ENCODE assay signal across 16 cellular contexts in the genomic region with DNA sequence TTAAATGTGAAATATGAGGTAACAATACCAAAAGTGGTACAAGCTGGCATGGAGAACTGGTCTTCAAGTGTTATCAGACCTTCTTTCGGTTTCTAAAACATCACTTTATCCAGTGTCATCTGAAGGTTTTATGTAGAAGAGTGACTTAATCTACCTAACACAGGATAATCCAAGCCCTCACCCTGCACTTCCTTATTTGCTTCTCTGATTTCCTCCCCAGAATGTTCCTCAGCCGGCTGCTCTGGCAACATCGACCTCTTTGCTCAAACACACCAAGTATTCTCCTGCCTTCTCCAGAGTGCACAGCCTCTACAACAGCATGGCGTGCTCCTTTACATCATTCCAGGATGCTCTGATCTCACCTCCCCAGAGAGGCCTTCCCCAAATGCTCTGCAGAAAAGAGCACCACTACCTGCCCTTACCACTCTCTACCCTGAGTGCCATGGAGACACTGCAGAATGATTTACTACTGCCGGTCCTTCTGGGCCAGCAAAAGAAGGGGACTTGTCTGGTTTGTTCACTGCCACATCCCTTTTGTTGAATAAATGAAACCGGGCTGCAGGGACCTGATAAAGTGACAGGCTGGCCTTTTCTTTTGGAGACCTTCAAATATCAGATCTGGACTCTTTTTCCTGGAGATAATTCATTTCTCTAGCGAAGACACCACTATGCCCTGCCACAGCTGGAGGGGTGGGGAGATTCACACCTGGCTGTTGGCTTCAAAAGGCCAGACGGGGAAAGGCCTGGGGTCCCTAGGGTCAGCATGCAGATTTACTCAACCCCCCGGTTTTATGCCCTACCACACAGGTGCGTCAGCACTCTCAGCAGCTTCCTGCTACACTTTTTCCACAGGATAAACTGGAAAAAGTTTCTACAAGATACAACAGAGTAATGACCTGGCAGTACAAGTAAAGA. TPM values are rescaled to one million over a fixed set of nuclear protein-coding genes. Genes with fewer than 3 reads are reported as not detected.
DNase-seq lines count a peak whose midpoint lies in the region; ATAC-seq and TF ChIP-seq lines count a peak whose summit lies in the region.
"Had no signal": no experiment of that assay in that cellular context is flagged by ENCODE, and none has a peak within 500 bp of the region (broad histone marks: within the 10 kb centered on the region; RNA-seq: fewer than 3 reads in every experiment).

No MANE protein-coding gene starts in this region.

- no peak overlapping the region for H3K4ac ChIP-seq in trophoblast cell (ENCODE audit: low read depth, low read length)

- no peak overlapping the region for H4K91ac ChIP-seq in trophoblast cell (ENCODE audit: low read depth, low read length)

- no peak overlapping the region for H2BK5ac ChIP-seq in trophoblast cell (ENCODE audit: low read depth, low read length, poor library complexity)

- H3K27me3 ChIP-seq in trophoblast cell (ENCODE audit: insufficient read depth, low read length) (no peaks in the 10 kb centered on the region), left lung (no peaks in the 10 kb centered on the region)
- H3K27me3 ChIP-seq: SJCRH30 had no signal

- ATAC-seq in GM18499 (IDR thresholded peaks at IDR 0.05; ENCODE audit: insufficient read depth, unreplicated experiment) (peak; percentile 8), GM21381 (IDR thresholded peaks at IDR 0.05; ENCODE audit: unreplicated experiment) (peak; percentile 33), HG03025 (IDR thresholded peaks at IDR 0.05; ENCODE audit: low FRiP score, unreplicated experiment) (peak; percentile 18), left lung (no peak)
- ATAC-seq: psoas muscle had no signal

- H3K9me3 ChIP-seq in trophoblast cell (ENCODE audit: insufficient read depth, low read depth, low read length) (no peaks in the 10 kb centered on the region), left lung (no peaks in the 10 kb centered on the region)
- H3K9me3 ChIP-seq: SJCRH30 had no signal

- no peaks in the 10 kb centered on the region for H3K79me2 ChIP-seq in trophoblast cell (ENCODE audit: control insufficient read depth, insufficient read depth, low read length, poor library complexity)

- H3K4me1 ChIP-seq in trophoblast cell (ENCODE audit: control insufficient read depth in 1 of 2, insufficient read depth in 2 of 2, low read length in 2 of 2), result no peaks in the 10 kb centered on the region
- H3K4me1 ChIP-seq in left lung, result no peaks in the 10 kb centered on the region
- H3K4me1 ChIP-seq: psoas muscle, SJCRH30 had no signal

- H3K36me3 ChIP-seq in trophoblast cell (ENCODE audit: control insufficient read depth in 1 of 2, insufficient read depth in 2 of 2, low read length in 2 of 2) (peaks cover 0 to 2% of the 10 kb centered on the region in 2 experiments), left lung (no peaks in the 10 kb centered on the region)
- H3K36me3 ChIP-seq: SJCRH30 had no signal

- no peak overlapping the region for H3K4me2 ChIP-seq in trophoblast cell (ENCODE audit: low read length)

- no peak overlapping the region for H2BK120ac ChIP-seq in trophoblast cell (ENCODE audit: insufficient read depth, low read length, poor library complexity)

- no peak overlapping the region for H3K9ac ChIP-seq in trophoblast cell (ENCODE audit: low read length)

- H4K12ac ChIP-seq in trophoblast cell (ENCODE audit: low read depth, low read length), result no peak overlapping the region

- WGBS in trophoblast cell (ENCODE audit: extremely low coverage, insufficient coverage, insufficient read length), result no CpG with 5 or more reads among the region's 10 CpGs

- no peaks in the 10 kb centered on the region for H3K79me1 ChIP-seq in trophoblast cell (ENCODE audit: low read length)

- no peak overlapping the region for H3K4me3 ChIP-seq in trophoblast cell (ENCODE audit: low read depth, low read length)
- H3K4me3 ChIP-seq in left lung, result no peak overlapping the region
- H3K4me3 ChIP-seq: psoas muscle, SJCRH30 had no signal

- H3K14ac ChIP-seq in trophoblast cell (ENCODE audit: low read length), result no peak overlapping the region

- TF ChIP-seq CTCF in left lung (IDR thresholded peaks at IDR 0.05), result no peak

- intact Hi-C loops in left lung (cut with DNase I), result no loop called here

- H2AK5ac ChIP-seq in trophoblast cell (ENCODE audit: low read length), result no peak overlapping the region

- H3K18ac ChIP-seq in trophoblast cell (ENCODE audit: low read length), result no peak overlapping the region

- DNase-seq in UCSD-AML1 (lab: John Stamatoyannopoulos, UW; ENCODE audit: unreplicated experiment) (peak; percentile 26), trophoblast cell (no peak), left lung (no peak)
- DNase-seq in stimulated activated CD8-positive, alpha-beta memory T cell treated with anti-CD3 and anti-CD28 coated beads, Interleukin-4, amount 100 ng/mL, for 48 hours, result no peak
- no peak for DNase-seq in stimulated activated naive CD4-positive, alpha-beta T cell treated with Interleukin-2 at 50 U/mL for 16 hours (lab: John Stamatoyannopoulos, UW)
- DNase-seq: activated CD4-positive, alpha-beta T cell treated with anti-CD3 and anti-CD28 coated beads, Interleukin-2, amount 50 U/mL, for 1 hour; dermis blood vessel endothelial cell; HCEC 1CT; mammary epithelial cell; NCI-H524; psoas muscle; SJCRH30 had no signal

- no peak overlapping the region for H4K8ac ChIP-seq in trophoblast cell (ENCODE audit: low read depth, low read length)

- H2AFZ ChIP-seq in trophoblast cell (ENCODE audit: insufficient read depth, low read length, poor library complexity), result no peak overlapping the region

- H3K27ac ChIP-seq in trophoblast cell (ENCODE audit: low read depth, low read length) (no peak overlapping the region), left lung (no peak overlapping the region)
- H3K27ac ChIP-seq: psoas muscle, SJCRH30 had no signal

- H2BK12ac ChIP-seq in trophoblast cell (ENCODE audit: low read length), result no peak overlapping the region

- no peak overlapping the region for H3K23ac ChIP-seq in trophoblast cell (ENCODE audit: low read length)

RNA-seq across cellular contexts. Expression of gene TTR, which starts 42.0 kb away (rescaled TPM):
- polyA plus RNA-seq in trophoblast cell (2013), result 4.5 and 5.7 TPM in 2 replicates
- not detected for total RNA-seq in left lung
- total RNA-seq: dermis blood vessel endothelial cell, glomerular endothelial cell, mammary epithelial cell, psoas muscle, SJCRH30 had no signal
- polyA plus RNA-seq: mammary epithelial cell had no signal

RNA-seq across cellular contexts. Expression of gene B4GALT6, which starts 50.7 kb away (rescaled TPM):
- polyA plus RNA-seq in trophoblast cell (2013), result 7.4 and 7.8 TPM in 2 replicates
- 1 to 10 TPM; 4.6 to 5.7 TPM for total RNA-seq in left lung
